10 cellular contexts compared by ENCODE assay signal in genomic region chr19:42048992-42049391, GRCh38. TPM values are rescaled to one million over a fixed set of nuclear protein-coding genes. Genes with fewer than 3 reads are reported as not detected.
DNase-seq lines count a peak whose midpoint lies in the region; ATAC-seq, FAIRE-seq and TF ChIP-seq lines count a peak whose summit lies in the region.
"Had no signal": no experiment of that assay in that cellular context is flagged by ENCODE, and none has a peak within 500 bp of the region (broad histone marks: within the 10 kb centered on the region; RNA-seq: fewer than 3 reads in every experiment).

No MANE protein-coding gene starts in this region.

- peak overlapping the region; percentile 32 to 43 for H3K4me3 ChIP-seq in Panc1 (ENCODE audit: low read depth in 2 of 2, low read length in 2 of 2)

- peak; percentile 62 for ATAC-seq in Panc1

- intact Hi-C loops in Panc1 (cut with micrococcal nuclease; ENCODE audit: unreplicated experiment): no loop called here

- no peaks in the 10 kb centered on the region for H3K9me3 ChIP-seq in Panc1 (ENCODE audit: control insufficient read depth, insufficient read depth, low read depth, low read length)

- no TSS peak for BruUV-seq in Panc1 (replicated peaks; lab: Mats Ljungman, UMichigan)

- H3K27ac ChIP-seq in Panc1 (ENCODE audit: low read length): peak overlapping the region; percentile 81

- peaks cover 3% of the 10 kb centered on the region; the same call in 1 of the 2 replicates for H3K4me1 ChIP-seq in Panc1 (ENCODE audit: control insufficient read depth, insufficient read depth, low read length)

- H3K36me3 ChIP-seq in Panc1 (ENCODE audit: control insufficient read depth, insufficient read depth, low read length): no peaks in the 10 kb centered on the region

- no peak for FAIRE-seq in D721Med (lab: Jason Lieb, UNC)

- CTCF ChIA-PET in Panc1 (lab: Charles Lee): no interaction called here

- H3K27me3 ChIP-seq in Panc1 (ENCODE audit: control insufficient read depth, insufficient read depth, low read length): no peaks in the 10 kb centered on the region

- in situ Hi-C loops in Panc1 (cut with HindIII; ENCODE audit: low pct_unique_long_range_greater_than_20kb, low sequenced_read_pairs): no loop called here

- POLR2A ChIA-PET in Panc1 (lab: Charles Lee): interaction anchor here (0.6 kb wide), 1 partner anchor 74 kb away, joined by 4 read pairs; no protein-coding TSS in a partner anchor

- TF ChIP-seq CTCF in Panc1 (IDR thresholded peaks at IDR 0.05) (no peak), D721Med (IDR thresholded peaks at IDR 0.05; ENCODE audit: insufficient read depth, missing control alignments) (no peak)

- DNase-seq in A172 (ENCODE audit: low spot score): peak; percentile 61
- DNase-seq in DMS53 (lab: John Stamatoyannopoulos, UW): peak; percentile 81
- no peak for DNase-seq in Panc1 (ENCODE audit: low read depth, low spot score)
- peak; percentile 4 for DNase-seq in epidermal melanocyte (ENCODE audit: insufficient read length, low spot score)
- no peak for DNase-seq in D721Med (ENCODE audit: insufficient read length, low spot score)
- no peak for DNase-seq in cerebellar nuclear complex (lab: John Stamatoyannopoulos, UW)
- DNase-seq in NCI-H446 (lab: John Stamatoyannopoulos, UW): no peak
- DNase-seq in globus pallidus (ENCODE audit: low spot score): no peak
- DNase-seq: activated CD8-positive, alpha-beta memory T cell treated with anti-CD3 and anti-CD28 coated beads, Interleukin-2, amount 50 U/mL, for 48 hours; NK-92 treated with Interleukin-12 subunit alpha and Interleukin-12 subunit beta, amount 100 ng/mL, for 24 hours had no signal

RNA-seq across cellular contexts. Expression of gene GRIK5, which starts 21.0 kb away (rescaled TPM):
- total RNA-seq in A172 (2014; rRNA removed; shearing (Covaris generic)): 0.76 and 1.9 TPM in 2 replicates
- total RNA-seq in Panc1 (2021; ENCODE audit: unreplicated experiment): 0.62 TPM
- 0.28 TPM for polyA plus RNA-seq in Panc1 (2012; ENCODE audit: insufficient read length)

RNA-seq across cellular contexts. Expression of gene ZNF574, which starts 27.0 kb away (rescaled TPM):
- total RNA-seq in A172 (2014; rRNA removed; shearing (Covaris generic)): 24.4 and 26.8 TPM in 2 replicates
- total RNA-seq in Panc1 (2021; ENCODE audit: unreplicated experiment): 15.7 TPM
- polyA plus RNA-seq in Panc1 (2012; ENCODE audit: insufficient read length): 16.9 TPM

RNA-seq across cellular contexts. Expression of gene ATP1A3, which starts 55.0 kb away (rescaled TPM):
- total RNA-seq in A172 (2014; rRNA removed; shearing (Covaris generic)): 0.76 and 0.86 TPM in 2 replicates
- total RNA-seq in Panc1 (2021; ENCODE audit: unreplicated experiment): 4.9 TPM
- 4.0 TPM for polyA plus RNA-seq in Panc1 (2012; ENCODE audit: insufficient read length)

Comparison
In these comparisons a context has a peak if more than half of its experiments do, and no peak if none do; other contexts are left out.
1. DNase-seq: peak in A172 (single experiment), DMS53 (single experiment) and epidermal melanocyte (single experiment); none in Panc1 (single experiment), D721Med (single experiment), cerebellar nuclear complex (0 of 2), NCI-H446 (0 of 2) and globus pallidus (single experiment).